8 cellular contexts compared by ENCODE assay signal in genomic region chr6:49462927-49463611, GRCh38. TPM values are rescaled to one million over a fixed set of nuclear protein-coding genes. Genes with fewer than 3 reads are reported as not detected.
DNase-seq lines count a peak whose midpoint lies in the region; ATAC-seq, FAIRE-seq and TF ChIP-seq lines count a peak whose summit lies in the region.

Gene CENPQ, plus strand, starts transcription at chr6:49463370. Its CDS starts 6,807 bp downstream, at chr6:49470177.
Gene MMUT, minus strand, starts transcription at chr6:49463253. Its CDS starts 3,787 bp downstream, at chr6:49459466.

- H3K27me3 ChIP-seq in keratinocyte (ENCODE audit: control insufficient read depth, extremely low read depth, insufficient read depth, low read length): no peaks in the 10 kb centered on the region

- no peaks in the 10 kb centered on the region for H3K36me3 ChIP-seq in keratinocyte (ENCODE audit: control insufficient read depth in 2 of 2, extremely low read depth in 1 of 2, insufficient read depth in 2 of 2, low read length in 2 of 2)

- ATAC-seq in GM19043 (IDR thresholded peaks at IDR 0.05; ENCODE audit: low read depth, unreplicated experiment) (peak; percentile 97), HG03378 (IDR thresholded peaks at IDR 0.05; ENCODE audit: unreplicated experiment) (peak; percentile 98)

- H3K9me1 ChIP-seq in keratinocyte (ENCODE audit: control insufficient read depth, extremely low read depth, insufficient read depth, low read length): no peaks in the 10 kb centered on the region

- peak within 1 kb of the TSS; percentile 97 for H3K27ac ChIP-seq in keratinocyte (ENCODE audit: control insufficient read depth, insufficient read depth, low read length)

- peaks cover 54% of the 10 kb centered on the region for H3K79me2 ChIP-seq in keratinocyte (ENCODE audit: control insufficient read depth, insufficient read depth, low read length)

- peak within 1 kb of the TSS; percentile 100 for H2AFZ ChIP-seq in keratinocyte (ENCODE audit: control insufficient read depth, low read length)

- peak within 1 kb of the TSS; percentile 98 for H3K9ac ChIP-seq in keratinocyte (ENCODE audit: control insufficient read depth, extremely low read depth, insufficient read depth, low read length)

- dilution Hi-C loops in keratinocyte (cut with MboI; ENCODE audit: extremely low pct_ligation_motif_present, low sequenced_read_pairs): no loop called here

- H3K4me2 ChIP-seq in keratinocyte (ENCODE audit: control insufficient read depth, extremely low read depth, insufficient read depth, low read depth, low read length): peak within 1 kb of the TSS; percentile 94

- no peak for TF ChIP-seq CTCF in AG10803 (conservative IDR thresholded peaks at IDR 0.05; ENCODE audit: low read length)
- no peak for TF ChIP-seq CTCF in keratinocyte (optimal IDR thresholded peaks at IDR 0.05 in 1 of 3, IDR thresholded peaks at IDR 0.05 in 1 of 3, conservative IDR thresholded peaks at IDR 0.05 in 1 of 3; ENCODE audit: extremely low read depth in 1 of 3, insufficient read depth in 2 of 3, low read length in 3 of 3)

- peak; percentile 89 for DNase-seq in AG10803 (ENCODE audit: low read depth)
- DNase-seq in NCI-H460 (ENCODE audit: extremely low read depth, low read depth): peak; percentile 88
- DNase-seq in activated CD4-positive, CD25-positive, alpha-beta regulatory T cell treated with anti-CD3 and anti-CD28 coated beads, Interleukin-2, amount 50 U/mL, for 72 hours: peak; percentile 85
- peak; percentile 70 to 85 for DNase-seq in cerebellar nuclear complex (lab: John Stamatoyannopoulos, UW)
- DNase-seq in keratinocyte (ENCODE audit: low read depth, low spot score): peak; percentile 30
- peak; percentile 72 to 77 for DNase-seq in stimulated activated CD4-positive, alpha-beta T cell treated with anti-CD3 and anti-CD28 coated beads, Interleukin-15, amount 100 ng/mL, for 1 hour (ENCODE audit: low read depth in 1 of 2, low spot score in 1 of 2)

- peak within 1 kb of the TSS; percentile 96 for H3K4me3 ChIP-seq in AG10803 (ENCODE audit: low read length)
- H3K4me3 ChIP-seq in keratinocyte (ENCODE audit: control insufficient read depth in 2 of 3, extremely low read depth in 1 of 3, insufficient read depth in 2 of 3, low read depth in 1 of 3, low read length in 3 of 3): peak within 1 kb of the TSS; percentile 58 to 100 (median 100)

- H4K20me1 ChIP-seq in keratinocyte (ENCODE audit: control insufficient read depth, extremely low read depth, insufficient read depth, low read length): no peaks in the 10 kb centered on the region

- H3K9me3 ChIP-seq in keratinocyte (ENCODE audit: control insufficient read depth, low read depth, low read length): no peaks in the 10 kb centered on the region

- FAIRE-seq in keratinocyte (lab: Jason Lieb, UNC): peak; percentile 91

- peaks cover 12% of the 10 kb centered on the region for H3K4me1 ChIP-seq in keratinocyte (ENCODE audit: control insufficient read depth, extremely low read depth, insufficient read depth, low read length)

RNA-seq across cellular contexts. Expression of gene CENPQ, which starts in this region (rescaled TPM):
- 6.9 and 8.6 TPM in 2 replicates for total RNA-seq in NCI-H460 (2014; rRNA removed; shearing (Covaris generic))
- polyA plus RNA-seq in NCI-H460 (2014; cell fraction: nucleus; rRNA removed): 6.8 and 7.2 TPM in 2 replicates
- polyA plus RNA-seq in keratinocyte: 2.6 to 7.5 TPM (median 3.6 TPM) in 3 replicates
- 5.1 TPM for polyA plus RNA-seq in keratinocyte (2011; ENCODE audit: low read depth)
- 2.7 and 5.9 TPM in 2 replicates for polyA plus RNA-seq in keratinocyte (2011; cell fraction: cytosol; rRNA removed)
- 2.0 and 3.8 TPM in 2 replicates for polyA plus RNA-seq in keratinocyte (2011; cell fraction: nucleus; rRNA removed)
- 2.4 and 3.8 TPM in 2 replicates for polyA plus RNA-seq in keratinocyte (2012; ENCODE audit: low replicate concordance)
- polyA minus RNA-seq in keratinocyte: 0.40 to 1.5 TPM (median 0.85 TPM) in 3 replicates
- not detected for polyA minus RNA-seq in keratinocyte (2011; cell fraction: cytosol; rRNA and poly(A)+ RNA removed)
- 0.21 and 0.47 TPM in 2 replicates for polyA minus RNA-seq in keratinocyte (2011; cell fraction: nucleus; rRNA and poly(A)+ RNA removed)

RNA-seq across cellular contexts. Expression of gene MMUT, which starts in this region (rescaled TPM):
- total RNA-seq in NCI-H460 (2014; rRNA removed; shearing (Covaris generic)): 7.1 and 7.5 TPM in 2 replicates
- polyA plus RNA-seq in NCI-H460 (2014; cell fraction: nucleus; rRNA removed): 7.6 and 7.8 TPM in 2 replicates
- 11.0 to 16.5 TPM (median 12.1 TPM) in 3 replicates for polyA plus RNA-seq in keratinocyte
- 22.0 TPM for polyA plus RNA-seq in keratinocyte (2011; ENCODE audit: low read depth)
- 5.9 and 9.5 TPM in 2 replicates for polyA plus RNA-seq in keratinocyte (2011; cell fraction: cytosol; rRNA removed)
- polyA plus RNA-seq in keratinocyte (2011; cell fraction: nucleus; rRNA removed): 15.6 and 22.2 TPM in 2 replicates
- polyA plus RNA-seq in keratinocyte (2012; ENCODE audit: low replicate concordance): 11.0 and 14.2 TPM in 2 replicates
- 2.2 to 14.3 TPM (median 8.5 TPM) in 3 replicates for polyA minus RNA-seq in keratinocyte
- polyA minus RNA-seq in keratinocyte (2011; cell fraction: cytosol; rRNA and poly(A)+ RNA removed): 4.2 TPM
- polyA minus RNA-seq in keratinocyte (2011; cell fraction: nucleus; rRNA and poly(A)+ RNA removed): 9.7 and 16.1 TPM in 2 replicates

Comparison
In these comparisons a context has a peak if more than half of its experiments do, and no peak if none do; other contexts are left out.
1. Peak in every context shown above with its lines: DNase-seq, ATAC-seq, H3K4me3 ChIP-seq and H3K27ac ChIP-seq.
2. DNase-seq: peak in every context shown above with its lines; median percentile 89 in AG10803; 88 in NCI-H460; 85 in activated CD4-positive, CD25-positive, alpha-beta regulatory T cell treated with anti-CD3 and anti-CD28 coated beads, Interleukin-2, amount 50 U/mL, for 72 hours; 78 in cerebellar nuclear complex; 74 in stimulated activated CD4-positive, alpha-beta T cell treated with anti-CD3 and anti-CD28 coated beads, Interleukin-15, amount 100 ng/mL, for 1 hour; 30 in keratinocyte.